ENCODE assay signal across 9 cellular contexts in the genomic region with DNA sequence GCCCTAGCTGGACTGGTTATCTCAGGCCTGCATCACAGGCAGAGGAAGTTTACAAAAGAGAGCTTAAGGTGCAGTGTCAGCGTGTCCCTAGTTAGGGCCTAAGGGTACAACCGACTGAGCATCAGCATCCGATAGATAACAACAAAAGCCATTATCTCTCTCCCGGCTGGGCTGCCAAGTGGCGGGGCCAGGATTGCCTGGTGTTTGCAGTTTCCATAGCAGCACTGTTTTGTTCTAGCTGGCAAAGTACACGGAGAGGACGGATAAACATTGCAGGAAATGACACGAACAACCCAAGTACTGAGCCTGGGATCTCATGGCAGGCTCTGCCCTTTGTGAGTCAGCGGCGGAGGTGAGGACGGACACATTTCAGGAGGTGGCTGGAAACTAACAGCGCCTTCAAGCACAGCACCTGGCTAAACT.
A peak's percentile ranks its signal among the peaks of the same experiment; 100 is the strongest.
DNase-seq lines count a peak whose midpoint lies in the region; ATAC-seq, FAIRE-seq and TF ChIP-seq lines count a peak whose summit lies in the region.
"Had no signal": no experiment of that assay in that cellular context is flagged by ENCODE, and none has a peak within 500 bp of the region (broad histone marks: within the 10 kb centered on the region; RNA-seq: fewer than 3 reads in every experiment).

No MANE protein-coding gene starts in this region.

- H3T11ph ChIP-seq in H9 (ENCODE audit: low read length) = no peak overlapping the region

- no peak overlapping the region for H4K5ac ChIP-seq in H9 (ENCODE audit: insufficient read length, low read depth, low read length)

- H3K4me2 ChIP-seq in H9 (ENCODE audit: insufficient read depth, insufficient read length, low read length) = no peak overlapping the region
- H3K4me2 ChIP-seq in endothelial cell of umbilical vein (ENCODE audit: insufficient read depth, low read length) = peak overlapping the region; percentile 68

- DNase-seq in H9 (peak; percentile 69), NT2/D1 (ENCODE audit: low read depth, low spot score) (peak; percentile 80), endothelial cell of umbilical vein (ENCODE audit: low read depth, low spot score) (peak; percentile 99), mesothelial cell of epicardium (ENCODE audit: low spot score in 2 of 2, unreplicated experiment in 2 of 2) (peak in 1 of 2 experiments; percentile 39), urothelium cell line (ENCODE audit: low spot score) (peak; percentile 28), HTR-8/SVneo (ENCODE audit: insufficient read length, low spot score) (no peak), GM19238 (ENCODE audit: insufficient read length, low spot score) (no peak)

- H3K79me2 ChIP-seq in H9 (ENCODE audit: insufficient read depth, low read length) = no peaks in the 10 kb centered on the region
- H3K79me2 ChIP-seq in endothelial cell of umbilical vein (ENCODE audit: control insufficient read depth, insufficient read depth, low read length) = no peaks in the 10 kb centered on the region

- no peak for ATAC-seq in GM18868 (IDR thresholded peaks at IDR 0.05; ENCODE audit: unreplicated experiment)

- H2BK12ac ChIP-seq in H9 (ENCODE audit: insufficient read length, low read depth, low read length) = no peak overlapping the region

- CTCF ChIA-PET in endothelial cell of umbilical vein (lab: Charles Lee) = interaction anchor here (1.0 to 3.3 kb wide), 8 partner anchors 8 to 821 kb away, joined by 3 to 19 read pairs (median 4); no protein-coding TSS in a partner anchor

- H3K36me3 ChIP-seq in NT2/D1 (ENCODE audit: insufficient read depth, insufficient read length, low read length) = no peaks in the 10 kb centered on the region
- H3K36me3 ChIP-seq in endothelial cell of umbilical vein (ENCODE audit: control insufficient read depth in 2 of 2, extremely low read depth in 1 of 2, insufficient read depth in 2 of 2, low read length in 2 of 2) = no peaks in the 10 kb centered on the region
- H3K36me3 ChIP-seq: neutrophil had no signal

- H2BK5ac ChIP-seq in H9 (ENCODE audit: insufficient read length, low read length) = no peak overlapping the region

- FAIRE-seq in endothelial cell of umbilical vein (lab: Jason Lieb, UNC) (peak; percentile 99), urothelium cell line (lab: Jason Lieb, UNC) (no peak), HTR-8/SVneo (lab: Jason Lieb, UNC) (no peak)

- no peak overlapping the region for H3K9ac ChIP-seq in H9 (ENCODE audit: extremely low read depth, insufficient read length, low read length)
- H3K9ac ChIP-seq in NT2/D1 (ENCODE audit: insufficient read length, low read depth) = peak overlapping the region; percentile 54
- H3K9ac ChIP-seq in endothelial cell of umbilical vein (replicated peaks; ENCODE audit: extremely low read depth, insufficient read depth, low read length) = peak overlapping the region; percentile 82

- TF ChIP-seq CTCF in H9 (conservative IDR thresholded peaks at IDR 0.05) = no peak
- TF ChIP-seq CTCF in endothelial cell of umbilical vein (IDR thresholded peaks at IDR 0.05; ENCODE audit: extremely low read depth in 1 of 2, insufficient read depth in 1 of 2, low read depth in 1 of 2, low read length in 2 of 2) = no peak
- no peak for TF ChIP-seq CTCF in mesothelial cell of epicardium (IDR thresholded peaks at IDR 0.05; ENCODE audit: unreplicated experiment)

- intact Hi-C loops in endothelial cell of umbilical vein (cut with micrococcal nuclease) = loop anchor here (1.0 to 10.0 kb wide), 9 partner anchors 35 to 876 kb away; partner anchors contain the start of genes NOCT and SLC7A11

- H3K27me3 Mint-ChIP-seq in H9 (ENCODE audit: low read depth) (no peaks in the 10 kb centered on the region; the same call in 1 of the 2 replicates), mesothelial cell of epicardium (ENCODE audit: low read depth) (no peaks in the 10 kb centered on the region)

- no CpG with 5 or more reads among the region's 12 CpGs for WGBS in H9 (ENCODE audit: extremely low coverage, insufficient read length, low lambda C conversion rate)

- H3K14ac ChIP-seq in H9 (ENCODE audit: insufficient read depth, low read length) = peak overlapping the region; percentile 96

- H3K4me1 Mint-ChIP-seq in H9 (peaks cover 20% of the 10 kb centered on the region in 2 experiments), mesothelial cell of epicardium (peaks cover 34% of the 10 kb centered on the region)

- H2AFZ ChIP-seq in H9 (ENCODE audit: low read length) = no peak overlapping the region
- H2AFZ ChIP-seq in endothelial cell of umbilical vein (ENCODE audit: low read depth, low read length) = peak overlapping the region; percentile 32

- dilution Hi-C loops in endothelial cell of umbilical vein (cut with MboI; ENCODE audit: extremely low pct_ligation_motif_present, low sequenced_read_pairs) = no loop called here

- no peak overlapping the region for H4K8ac ChIP-seq in H9 (replicated peaks; ENCODE audit: insufficient read length, low read depth, low read length)

- no peaks in the 10 kb centered on the region for H3K79me1 ChIP-seq in H9 (ENCODE audit: insufficient read depth, low read depth, low read length, poor library complexity, severe bottlenecking)

- no peak overlapping the region for H2BK120ac ChIP-seq in H9 (ENCODE audit: low read depth, low read length, poor library complexity, severe bottlenecking)

- H4K20me1 ChIP-seq in H9 (ENCODE audit: control insufficient read depth, insufficient read depth, insufficient read length) = no peaks in the 10 kb centered on the region
- H4K20me1 ChIP-seq in endothelial cell of umbilical vein (replicated peaks; ENCODE audit: control insufficient read depth, extremely low read depth, insufficient read depth, low read length) = no peaks in the 10 kb centered on the region

- H2BK15ac ChIP-seq in H9 (ENCODE audit: low read depth, low read length) = no peak overlapping the region

- H4K91ac ChIP-seq in H9 (ENCODE audit: insufficient read length, low read depth, low read length) = no peak overlapping the region

- H3K9me3 Mint-ChIP-seq in H9 (peaks cover 0 to under 1% of the 10 kb centered on the region in 2 experiments; a peak in 2 of 5 replicates), mesothelial cell of epicardium (no peaks in the 10 kb centered on the region)

- no peaks in the 10 kb centered on the region for H3K27me3 ChIP-seq in H9 (ENCODE audit: insufficient read depth, low read length)
- no peaks in the 10 kb centered on the region for H3K27me3 ChIP-seq in NT2/D1 (ENCODE audit: insufficient read depth, insufficient read length)
- no peaks in the 10 kb centered on the region for H3K27me3 ChIP-seq in endothelial cell of umbilical vein (ENCODE audit: control insufficient read depth in 2 of 2, insufficient read depth in 2 of 2, low read length in 2 of 2)

- H3K9me3 ChIP-seq in H9 (ENCODE audit: control insufficient read depth, low read depth, low read length) (no peaks in the 10 kb centered on the region), NT2/D1 (ENCODE audit: insufficient read depth, low read length) (no peaks in the 10 kb centered on the region), endothelial cell of umbilical vein (replicated peaks; ENCODE audit: control insufficient read depth, insufficient read depth, low read length) (no peaks in the 10 kb centered on the region)
- H3K9me3 ChIP-seq: neutrophil had no signal

- H3K36me3 Mint-ChIP-seq in H9 (ENCODE audit: insufficient read depth in 1 of 3, low read depth in 3 of 3) = peaks cover 0 to under 1% (median 0%) of the 10 kb centered on the region in 3 experiments; a peak in 2 of 7 replicates
- H3K36me3 Mint-ChIP-seq in mesothelial cell of epicardium = no peaks in the 10 kb centered on the region

- H3K27ac Mint-ChIP-seq in H9 (peak overlapping the region in 1 of 3 experiments; percentile 76; a peak in 2 of 7 replicates), mesothelial cell of epicardium (peak overlapping the region; percentile 59)

- H3K4me1 ChIP-seq in H9 (ENCODE audit: insufficient read depth, low read length) = peaks cover 6% of the 10 kb centered on the region
- peaks cover 4% of the 10 kb centered on the region for H3K4me1 ChIP-seq in NT2/D1 (ENCODE audit: insufficient read depth, insufficient read length)
- H3K4me1 ChIP-seq in endothelial cell of umbilical vein (ENCODE audit: control insufficient read depth, extremely low read depth, insufficient read depth, low read length) = peaks cover 16% of the 10 kb centered on the region

- H3K9me1 ChIP-seq in endothelial cell of umbilical vein (replicated peaks; ENCODE audit: control insufficient read depth, extremely low read depth, insufficient read depth, low read length) = no peaks in the 10 kb centered on the region

- POLR2A ChIA-PET in endothelial cell of umbilical vein (lab: Charles Lee) = no interaction called here

- H3K27ac ChIP-seq in H9 (ENCODE audit: insufficient read length, low read depth, low read length) (no peak overlapping the region), endothelial cell of umbilical vein (ENCODE audit: insufficient read depth, low read depth, low read length) (peak overlapping the region; percentile 97)
- H3K27ac ChIP-seq: neutrophil had no signal

- H3K18ac ChIP-seq in H9 (ENCODE audit: insufficient read length, low read depth, low read length) = peak overlapping the region; percentile 94

- no peak overlapping the region for H2AK5ac ChIP-seq in H9 (ENCODE audit: insufficient read length, low read length)

- no TSS peak for BruUV-seq in endothelial cell of umbilical vein (replicated peaks; lab: Mats Ljungman, UMichigan)

- H2BK20ac ChIP-seq in H9 (ENCODE audit: low read depth, low read length, poor library complexity, severe bottlenecking) = no peak overlapping the region

- TF ChIP-seq POLR2A in endothelial cell of umbilical vein (IDR thresholded peaks at IDR 0.05; ENCODE audit: low read depth, low read length) = no peak

- H3K4me3 Mint-ChIP-seq in H9 (no peak overlapping the region), mesothelial cell of epicardium (no peak overlapping the region)

- H3K4me3 ChIP-seq in NT2/D1 (ENCODE audit: insufficient read length, low read depth) = peak overlapping the region; percentile 6
- peak overlapping the region in 1 of 3 experiments; percentile 36 for H3K4me3 ChIP-seq in endothelial cell of umbilical vein (replicated peaks in 1 of 3; ENCODE audit: insufficient read depth in 1 of 3, low read depth in 1 of 3, low read length in 3 of 3)

- no peak overlapping the region for H3K4ac ChIP-seq in H9 (ENCODE audit: low read depth, low read length)

- H3K23me2 ChIP-seq in H9 (ENCODE audit: insufficient read length, low read depth, low read length, poor library complexity, severe bottlenecking) = no peaks in the 10 kb centered on the region

- no peak overlapping the region for H3K23ac ChIP-seq in H9 (ENCODE audit: insufficient read length, low read depth, low read length)

- no peak overlapping the region for H3K56ac ChIP-seq in H9 (ENCODE audit: insufficient read length, low read depth, low read length)

TF ChIP-seq in endothelial cell of umbilical vein, 7 proteins besides CTCF, POLR2A, EP300 and RAD21 (continues in another document):
- TF ChIP-seq GATA2 (IDR thresholded peaks at IDR 0.05; ENCODE audit: insufficient read depth, insufficient read length, low read depth, low read length) (peak; percentile 85), EZH2 (IDR thresholded peaks at IDR 0.05; ENCODE audit: borderline replicate concordance, low read depth, low read length, severe bottlenecking) (no peak)
- TF ChIP-seq, protein P1, sequence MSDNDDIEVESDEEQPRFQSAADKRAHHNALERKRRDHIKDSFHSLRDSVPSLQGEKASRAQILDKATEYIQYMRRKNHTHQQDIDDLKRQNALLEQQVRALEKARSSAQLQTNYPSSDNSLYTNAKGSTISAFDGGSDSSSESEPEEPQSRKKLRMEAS (IDR thresholded peaks at IDR 0.05; ENCODE audit: insufficient read depth, insufficient read length) = no peak

Comparison
In these comparisons a context has a peak if more than half of its experiments do, and no peak if none do; other contexts are left out.
1. DNase-seq: peak in H9 (single experiment), NT2/D1 (single experiment), endothelial cell of umbilical vein (single experiment) and urothelium cell line (single experiment); none in HTR-8/SVneo (single experiment) and GM19238 (single experiment).